12 cellular contexts compared by ENCODE assay signal in the genomic region with DNA sequence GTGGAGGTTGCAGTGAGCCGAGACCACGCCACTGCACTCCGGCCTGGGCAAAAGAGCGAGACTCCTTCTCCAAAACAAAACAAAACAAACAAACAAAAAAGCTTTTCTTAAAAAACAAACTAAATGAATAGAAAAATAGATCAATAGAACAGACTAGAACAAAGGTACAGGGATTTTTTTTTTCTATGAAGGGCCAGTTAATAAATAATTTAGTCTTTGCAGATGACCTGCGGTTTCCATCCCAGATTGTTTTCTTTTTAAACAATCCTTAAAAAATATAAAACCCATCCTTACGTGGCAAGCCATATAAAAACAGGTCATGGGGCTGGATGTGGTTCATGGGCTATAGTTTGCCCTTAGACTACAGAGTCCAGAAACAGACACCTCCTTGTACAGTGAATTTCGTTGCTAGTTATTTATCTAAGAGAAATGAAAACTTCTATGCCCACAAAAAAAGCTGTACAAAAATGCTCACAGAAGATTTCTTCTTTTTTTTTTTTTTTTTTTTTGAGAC. TPM values are rescaled to one million over a fixed set of nuclear protein-coding genes. Genes with fewer than 3 reads are reported as not detected.
DNase-seq lines count a peak whose midpoint lies in the region; ATAC-seq and TF ChIP-seq lines count a peak whose summit lies in the region.
"Had no signal": no experiment of that assay in that cellular context is flagged by ENCODE, and none has a peak within 500 bp of the region (broad histone marks: within the 10 kb centered on the region; RNA-seq: fewer than 3 reads in every experiment).

No MANE protein-coding gene starts in this region.

- no peaks in the 10 kb centered on the region for H3K27me3 ChIP-seq in right lobe of liver
- no peaks in the 10 kb centered on the region for H3K27me3 ChIP-seq in effector memory CD4-positive, alpha-beta T cell (replicated peaks; ENCODE audit: control insufficient read depth, insufficient read depth, low read length, poor library complexity, severe bottlenecking)
- H3K27me3 ChIP-seq: BLaER1 treated with 17β-estradiol and CSF1 and Interleukin-3, amounts not matched to agents 10 nM and 100 nM had no signal

- peaks cover 0 to 11% (median 0%) of the 10 kb centered on the region in 4 donors for H3K4me1 ChIP-seq in right lobe of liver
- peaks cover under 1% of the 10 kb centered on the region for H3K4me1 ChIP-seq in effector memory CD4-positive, alpha-beta T cell (ENCODE audit: control insufficient read depth, insufficient read depth, low read length, poor library complexity, severe bottlenecking)

- H3K27ac ChIP-seq in right lobe of liver: peak overlapping the region in 2 of 3 donors; percentile 9 to 42
- no peak overlapping the region for H3K27ac ChIP-seq in effector memory CD4-positive, alpha-beta T cell (ENCODE audit: insufficient read depth, low read length, poor library complexity, severe bottlenecking)
- H3K27ac ChIP-seq: BLaER1 treated with 17β-estradiol and CSF1 and Interleukin-3, amounts not matched to agents 10 nM and 100 nM had no signal

- no peak overlapping the region for H3K4me3 ChIP-seq in right lobe of liver
- no peak overlapping the region for H3K4me3 ChIP-seq in effector memory CD4-positive, alpha-beta T cell (ENCODE audit: insufficient read depth, low read depth, low read length, poor library complexity, severe bottlenecking)
- H3K4me3 ChIP-seq: BLaER1 treated with 17β-estradiol and CSF1 and Interleukin-3, amounts not matched to agents 10 nM and 100 nM; GM23338 had no signal

- WGBS in right lobe of liver (ENCODE audit: insufficient coverage, low coverage, low lambda C conversion rate, missing lambda C conversion rate): 34% methylated on average over 7 of the region's 7 CpGs

- no peak for TF ChIP-seq CTCF in right lobe of liver (IDR thresholded peaks at IDR 0.05)

- peak; percentile 7 for DNase-seq in SK-MEL-5 (ENCODE audit: low read depth, low spot score)
- DNase-seq in glomerular visceral epithelial cell (ENCODE audit: extremely low spot score): peak; percentile 46
- DNase-seq in right lobe of liver: no peak
- peak; percentile 21 for DNase-seq in renal cortical epithelial cell (ENCODE audit: low read depth)
- DNase-seq in effector memory CD4-positive, alpha-beta T cell: no peak
- DNase-seq in GM19240 (ENCODE audit: insufficient read length, low spot score): no peak
- DNase-seq: CD8-positive, alpha-beta T cell; GDM1; HCEC 1CT had no signal

- in situ Hi-C loops in SK-MEL-5 (cut with HindIII; ENCODE audit: low pct_unique_long_range_greater_than_20kb, low sequenced_read_pairs): no loop called here

- intact Hi-C loops in right lobe of liver (cut with DNase I): no loop called here

- ATAC-seq in right lobe of liver: peak; percentile 43 to 61 (median 50)
- no peak for ATAC-seq in GM19324 (IDR thresholded peaks at IDR 0.05; ENCODE audit: low FRiP score, unreplicated experiment)
- ATAC-seq: CD8-positive, alpha-beta T cell; GM23338 had no signal

- TF ChIP-seq POLR2A in right lobe of liver (IDR thresholded peaks at IDR 0.05): no peak

- peaks cover 0 to 3% (median 0%) of the 10 kb centered on the region in 4 donors for H3K36me3 ChIP-seq in right lobe of liver
- H3K36me3 ChIP-seq in effector memory CD4-positive, alpha-beta T cell (ENCODE audit: control insufficient read depth, insufficient read depth, low read length): peaks cover 8% of the 10 kb centered on the region

- no peaks in the 10 kb centered on the region for H3K9me3 ChIP-seq in right lobe of liver
- H3K9me3 ChIP-seq in effector memory CD4-positive, alpha-beta T cell (ENCODE audit: control insufficient read depth, low read length): no peaks in the 10 kb centered on the region

RNA-seq across cellular contexts. Expression of a gene that starts 45.4 kb away (rescaled TPM):
- 6.0 and 8.6 TPM in 2 replicates for total RNA-seq in SK-MEL-5 (2014; rRNA removed; shearing (Covaris generic))
- 18.2 and 31.4 TPM in 2 replicates for polyA plus RNA-seq in SK-MEL-5 (2015; cell fraction: cytosol; rRNA removed)
- polyA plus RNA-seq in SK-MEL-5 (2015; cell fraction: nucleus; rRNA removed): 8.3 and 11.0 TPM in 2 replicates
- total RNA-seq in right lobe of liver (10 to 100 TPM; 18.1 to 39.8 (median 29.2) TPM), renal cortical epithelial cell (8.3 and 43.7 TPM in 2 replicates)

Comparison
In these comparisons a context has a peak if more than half of its experiments do, and no peak if none do; other contexts are left out.
1. DNase-seq: peak in SK-MEL-5 (single experiment), glomerular visceral epithelial cell (single experiment) and renal cortical epithelial cell (single experiment); none in right lobe of liver (0 of 3), effector memory CD4-positive, alpha-beta T cell (0 of 3) and GM19240 (single experiment).